24 cellular contexts compared by ENCODE assay signal in genomic region chr3:64896173-64896925, GRCh38.
DNase-seq lines count a peak whose midpoint lies in the region; ATAC-seq, FAIRE-seq and TF ChIP-seq lines count a peak whose summit lies in the region.
"Had no signal": no experiment of that assay in that cellular context is flagged by ENCODE, and none has a peak within 500 bp of the region (broad histone marks: within the 10 kb centered on the region; RNA-seq: fewer than 3 reads in every experiment).

No MANE protein-coding gene starts in this region.

- no peaks in the 10 kb centered on the region for H3K36me3 ChIP-seq in heart right ventricle
- no peaks in the 10 kb centered on the region for H3K36me3 ChIP-seq in esophagus muscularis mucosa
- peaks cover 0 to 5% (median 0%) of the 10 kb centered on the region in 3 donors for H3K36me3 ChIP-seq in pancreas
- H3K36me3 ChIP-seq: lower lobe of right lung had no signal

- peaks cover 9% of the 10 kb centered on the region for H3K9me3 Mint-ChIP-seq in activated CD8-positive, alpha-beta memory T cell treated with anti-CD3 and anti-CD28 coated beads, Interleukin-2, amount 10 ng/mL, durations not matched to agents 7 days and 5 days (ENCODE audit: low read depth)
- H3K9me3 Mint-ChIP-seq: GM23338 had no signal

- no peaks in the 10 kb centered on the region for H3K27me3 ChIP-seq in heart right ventricle
- H3K27me3 ChIP-seq in esophagus muscularis mucosa, result no peaks in the 10 kb centered on the region
- H3K27me3 ChIP-seq in pancreas, result no peaks in the 10 kb centered on the region
- H3K27me3 ChIP-seq: body of pancreas had no signal

- TF ChIP-seq CTCF in heart right ventricle (IDR thresholded peaks at IDR 0.05) (peak in 1 of 9 donors; percentile 19), esophagus muscularis mucosa (IDR thresholded peaks at IDR 0.05) (no peak), pancreas (IDR thresholded peaks at IDR 0.05) (no peak)

- H3K36me3 Mint-ChIP-seq in activated CD8-positive, alpha-beta memory T cell treated with anti-CD3 and anti-CD28 coated beads, Interleukin-2, amount 10 ng/mL, durations not matched to agents 7 days and 5 days, result no peaks in the 10 kb centered on the region
- H3K36me3 Mint-ChIP-seq: CD4-positive, alpha-beta memory T cell; natural killer cell; stimulated activated memory B cell treated with anti-CD40 and anti-IgM and Interleukin-4, amounts not matched to agents 10 μg/mL and 1 μg/mL and 100 μg/mL, for 72 hours had no signal

- FAIRE-seq in pancreas (lab: Jason Lieb, UNC), result no peak
- FAIRE-seq: A549, endothelial cell of umbilical vein, kidney had no signal

- no peak for TF ChIP-seq POLR2A in esophagus muscularis mucosa (IDR thresholded peaks at IDR 0.05; ENCODE audit: low read depth)

- H3K27ac Mint-ChIP-seq in activated CD8-positive, alpha-beta memory T cell treated with anti-CD3 and anti-CD28 coated beads, Interleukin-2, amount 10 ng/mL, durations not matched to agents 7 days and 5 days, result no peak overlapping the region
- H3K27ac Mint-ChIP-seq: activated CD4-positive, alpha-beta memory T cell treated with anti-CD3 and anti-CD28 coated beads, Interleukin-2, amount 10 ng/mL, durations not matched to agents 7 days and 5 days; activated naive CD4-positive, alpha-beta T cell treated with anti-CD3 and anti-CD28 coated beads for 36 hours; B cell; CD4-positive, alpha-beta memory T cell; GM23338; natural killer cell; stimulated activated memory B cell treated with anti-CD40 and anti-IgM and Interleukin-4, amounts not matched to agents 10 μg/mL and 1 μg/mL and 100 μg/mL, for 72 hours had no signal

- H3K4me3 Mint-ChIP-seq in activated CD8-positive, alpha-beta memory T cell treated with anti-CD3 and anti-CD28 coated beads, Interleukin-2, amount 10 ng/mL, durations not matched to agents 7 days and 5 days, result no peak overlapping the region
- H3K4me3 Mint-ChIP-seq: activated CD4-positive, alpha-beta memory T cell treated with anti-CD3 and anti-CD28 coated beads, Interleukin-2, amount 10 ng/mL, durations not matched to agents 7 days and 5 days; activated naive CD4-positive, alpha-beta T cell treated with anti-CD3 and anti-CD28 coated beads for 36 hours; B cell; CD4-positive, alpha-beta memory T cell; GM23338; natural killer cell; stimulated activated memory B cell treated with anti-CD40 and anti-IgM and Interleukin-4, amounts not matched to agents 10 μg/mL and 1 μg/mL and 100 μg/mL, for 72 hours had no signal

- no peak for DNase-seq in heart right ventricle
- DNase-seq in Right ventricle myocardium inferior (ENCODE audit: missing footprints), result no peak
- no peak for DNase-seq in esophagus muscularis mucosa (ENCODE audit: extremely low spot score)
- no peak for DNase-seq in pancreas
- DNase-seq in effector CD8-positive, alpha-beta T cell (lab: John Stamatoyannopoulos, UW), result no peak
- DNase-seq in activated CD8-positive, alpha-beta memory T cell treated with anti-CD3 and anti-CD28 coated beads, Interleukin-2, amount 10 ng/mL, durations not matched to agents 7 days and 5 days, result no peak
- DNase-seq: activated CD4-positive, alpha-beta memory T cell treated with anti-CD3 and anti-CD28 coated beads, Interleukin-2, amount 10 ng/mL, durations not matched to agents 7 days and 5 days; activated naive CD4-positive, alpha-beta T cell treated with anti-CD3 and anti-CD28 coated beads for 36 hours; body of pancreas; CD4-positive, alpha-beta memory T cell; kidney; lower lobe of right lung; natural killer cell; NCI-H2029 treated with DMSO at 0.1 percent for 48 hours; NCI-H526 treated with DMSO at 0.1 percent for 48 hours; SHP77 treated with DMSO at 0.1 percent for 48 hours; SW 1271 had no signal

- H3K9me3 ChIP-seq in heart right ventricle (no peaks in the 10 kb centered on the region), esophagus muscularis mucosa (no peaks in the 10 kb centered on the region), pancreas (no peaks in the 10 kb centered on the region)
- H3K9me3 ChIP-seq: A549, body of pancreas, lower lobe of right lung had no signal

- ATAC-seq in heart right ventricle (peak; percentile 32 to 80 (median 68)), Right ventricle myocardium inferior (no peak), pancreas (peak in 3 of 4 donors; percentile 43 to 59 (median 46)), GM18861 (IDR thresholded peaks at IDR 0.05; ENCODE audit: unreplicated experiment) (no peak), HG02973 (IDR thresholded peaks at IDR 0.05; ENCODE audit: unreplicated experiment) (no peak)
- no peak for ATAC-seq in activated CD8-positive, alpha-beta memory T cell treated with anti-CD3 and anti-CD28 coated beads, Interleukin-2, amount 10 ng/mL, durations not matched to agents 7 days and 5 days
- ATAC-seq: A549; body of pancreas; GM23338; lower lobe of right lung; natural killer cell; stimulated activated memory B cell treated with anti-CD40 and anti-IgM and Interleukin-4, amounts not matched to agents 10 μg/mL and 1 μg/mL and 100 μg/mL, for 72 hours had no signal

- no peak for TF ChIP-seq EP300 in esophagus muscularis mucosa (IDR thresholded peaks at IDR 0.05)

- H3K4me3 ChIP-seq in heart right ventricle (no peak overlapping the region), esophagus muscularis mucosa (no peak overlapping the region), pancreas (no peak overlapping the region)
- H3K4me3 ChIP-seq: A549, body of pancreas, GM23338, lower lobe of right lung had no signal

- H3K4me1 ChIP-seq in heart right ventricle (peaks cover 4 to 85% (median 46%) of the 10 kb centered on the region in 9 donors), esophagus muscularis mucosa (peaks cover 30 to 47% (median 36%) of the 10 kb centered on the region in 4 donors), pancreas (peaks cover 0 to 6% (median 3%) of the 10 kb centered on the region in 3 donors)
- H3K4me1 ChIP-seq: A549, lower lobe of right lung had no signal

- CTCF ChIA-PET in activated CD8-positive, alpha-beta memory T cell treated with anti-CD3 and anti-CD28 coated beads, Interleukin-2, amount 10 ng/mL, durations not matched to agents 7 days and 5 days (lab: Charles Lee), result no interaction called here

- intact Hi-C loops in heart right ventricle (cut with DNase I), result loop anchor here in 2 of 10 donors (5.0 to 10.0 kb wide), 2 partner anchors 202 to 209 kb away; partner anchors contain the start of gene ADAMTS9 (in 1 of the 2)
- intact Hi-C loops in Right ventricle myocardium inferior (cut with DNase I), result no loop called here
- intact Hi-C loops in esophagus muscularis mucosa (cut with DNase I), result no loop called here
- intact Hi-C loops in pancreas (cut with DNase I), result no loop called here

- H3K27me3 Mint-ChIP-seq in activated CD8-positive, alpha-beta memory T cell treated with anti-CD3 and anti-CD28 coated beads, Interleukin-2, amount 10 ng/mL, durations not matched to agents 7 days and 5 days, result no peaks in the 10 kb centered on the region
- H3K27me3 Mint-ChIP-seq: activated CD4-positive, alpha-beta memory T cell treated with anti-CD3 and anti-CD28 coated beads, Interleukin-2, amount 10 ng/mL, durations not matched to agents 7 days and 5 days; B cell; CD4-positive, alpha-beta memory T cell; stimulated activated memory B cell treated with anti-CD40 and anti-IgM and Interleukin-4, amounts not matched to agents 10 μg/mL and 1 μg/mL and 100 μg/mL, for 72 hours had no signal

- H3K27ac ChIP-seq in heart right ventricle (peak overlapping the region in 9 of 10 donors; percentile 29 to 91 (median 42)), esophagus muscularis mucosa (replicated peaks in 1 of 4) (peak overlapping the region; percentile 1 to 48 (median 32)), pancreas (no peak overlapping the region)
- H3K27ac ChIP-seq: A549, body of pancreas, lower lobe of right lung had no signal

- H3K4me1 Mint-ChIP-seq in activated CD8-positive, alpha-beta memory T cell treated with anti-CD3 and anti-CD28 coated beads, Interleukin-2, amount 10 ng/mL, durations not matched to agents 7 days and 5 days, result no peaks in the 10 kb centered on the region
- H3K4me1 Mint-ChIP-seq: activated CD4-positive, alpha-beta memory T cell treated with anti-CD3 and anti-CD28 coated beads, Interleukin-2, amount 10 ng/mL, durations not matched to agents 7 days and 5 days; B cell; CD4-positive, alpha-beta memory T cell; natural killer cell; stimulated activated memory B cell treated with anti-CD40 and anti-IgM and Interleukin-4, amounts not matched to agents 10 μg/mL and 1 μg/mL and 100 μg/mL, for 72 hours had no signal

Comparison
In these comparisons a context has a peak if more than half of its experiments do, and no peak if none do; other contexts are left out.
1. ATAC-seq: peak in heart right ventricle (8 of 8) and pancreas (3 of 4); none in Right ventricle myocardium inferior (single experiment), GM18861 (single experiment), HG02973 (single experiment) and activated CD8-positive, alpha-beta memory T cell treated with anti-CD3 and anti-CD28 coated beads, Interleukin-2, amount 10 ng/mL, durations not matched to agents 7 days and 5 days (single experiment).
2. H3K27ac ChIP-seq: peak in heart right ventricle (9 of 10) and esophagus muscularis mucosa (4 of 4); none in pancreas (0 of 4).